ENCODE assay signal across 11 cellular contexts in the genomic region with DNA sequence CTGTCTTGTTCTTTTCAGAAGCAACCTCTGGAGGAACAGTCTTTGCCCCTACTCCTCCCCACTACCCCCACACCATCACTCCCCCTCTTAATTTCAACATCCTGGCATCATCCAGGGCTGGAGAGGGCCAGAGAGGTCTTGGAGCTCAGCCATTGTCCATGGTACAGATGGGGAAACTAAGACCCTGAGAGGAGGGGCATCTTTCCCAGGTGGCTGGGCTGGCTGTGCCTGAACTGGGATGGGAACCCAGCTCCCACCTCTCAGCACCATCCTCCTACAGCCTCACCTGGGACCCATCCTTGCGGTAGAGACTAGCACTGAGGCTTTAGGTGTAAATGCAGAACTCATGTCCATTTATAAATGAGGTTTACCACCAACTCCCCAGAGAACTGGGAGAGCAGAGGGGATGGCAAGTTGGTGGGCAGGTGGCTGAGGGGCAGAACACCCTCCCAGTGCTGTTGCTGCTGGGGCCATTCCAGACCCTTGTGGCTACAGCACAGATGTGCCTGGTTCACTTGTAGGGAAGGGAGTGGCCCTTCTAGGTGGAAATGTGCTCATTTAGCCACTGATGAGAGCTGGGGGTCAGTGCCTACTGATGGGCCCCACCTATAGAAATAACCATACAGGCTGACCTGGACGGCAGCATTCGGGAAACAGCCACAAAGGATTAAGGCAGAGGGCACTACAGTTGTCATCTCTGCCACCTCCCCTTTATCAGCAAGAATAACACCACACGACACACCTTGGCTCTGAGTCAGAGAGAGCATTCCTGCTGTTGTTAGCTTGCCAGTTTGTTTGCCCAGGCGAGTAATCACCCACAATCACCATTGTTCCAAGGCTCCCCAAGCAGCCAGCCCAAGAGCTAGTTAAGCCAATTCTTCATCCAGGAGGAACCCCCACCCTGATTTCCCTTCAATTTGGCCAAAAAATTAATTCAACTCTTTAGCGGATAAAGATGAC. TPM values are rescaled to one million over a fixed set of nuclear protein-coding genes. Genes with fewer than 3 reads are reported as not detected.
DNase-seq lines count a peak whose midpoint lies in the region; ATAC-seq and TF ChIP-seq lines count a peak whose summit lies in the region.
"Had no signal": no experiment of that assay in that cellular context is flagged by ENCODE, and none has a peak within 500 bp of the region (broad histone marks: within the 10 kb centered on the region; RNA-seq: fewer than 3 reads in every experiment).

No MANE protein-coding gene starts in this region.

- DNase-seq in HT-29 (ENCODE audit: low spot score) (peak; percentile 93), WTC11 (ENCODE audit: low spot score) (no peak), hepatocyte (ENCODE audit: low spot score) (peak; percentile 53), thyroid gland (peak; percentile 87 to 91), iPS-NIHi11 (ENCODE audit: low spot score) (no peak)
- DNase-seq: islet precursor cell; KBM-7; stimulated activated CD4-positive, alpha-beta T cell treated with anti-CD3 and anti-CD28 coated beads, Interleukin-1b, Interleukin-23, amount 100 ng/mL, for 48 hours had no signal

- intact Hi-C loops in thyroid gland (cut with DNase I) = no loop called here

- no peaks in the 10 kb centered on the region for H4K20me1 ChIP-seq in hepatocyte (ENCODE audit: insufficient read depth, poor library complexity, severe bottlenecking)

- no peaks in the 10 kb centered on the region for H3K79me2 ChIP-seq in hepatocyte

- H3K4me2 ChIP-seq in hepatocyte = peak overlapping the region; percentile 22

- H3K9me3 ChIP-seq in hepatocyte (ENCODE audit: low read depth) = peaks cover 9% of the 10 kb centered on the region
- H3K9me3 ChIP-seq in thyroid gland = no peaks in the 10 kb centered on the region

- CTCF ChIA-PET in WTC11 (lab: Charles Lee) = interaction anchor here (0.8 to 3.9 kb wide), 9 partner anchors 14 to 324 kb away, joined by 3 to 43 read pairs (median 10); no protein-coding TSS in a partner anchor

- ATAC-seq in WTC11 = no peak
- no peak for ATAC-seq in GM19324 (IDR thresholded peaks at IDR 0.05; ENCODE audit: low FRiP score, unreplicated experiment)
- no peak for ATAC-seq in GM21360 (IDR thresholded peaks at IDR 0.05; ENCODE audit: unreplicated experiment)

- peak overlapping the region; percentile 3; the same call in 1 of the 2 replicates for H3K27ac Mint-ChIP-seq in WTC11

- no peak overlapping the region; the same call in 1 of the 2 replicates for H3K4me3 Mint-ChIP-seq in WTC11

- H3K9me3 Mint-ChIP-seq in WTC11 = peaks cover 29% of the 10 kb centered on the region

- no peaks in the 10 kb centered on the region for H3K36me3 ChIP-seq in hepatocyte (replicated peaks; ENCODE audit: insufficient read depth, low read depth)
- H3K36me3 ChIP-seq in thyroid gland = no peaks in the 10 kb centered on the region

- POLR2A ChIA-PET in WTC11 (lab: Charles Lee) = interaction anchor here (0.9 kb wide), 1 partner anchor 24 kb away, joined by 3 read pairs; no protein-coding TSS in a partner anchor

- TF ChIP-seq POLR2A in thyroid gland (IDR thresholded peaks at IDR 0.05) = peak in 1 of 2 donors; percentile 78

- WGBS in hepatocyte (ENCODE audit: low lambda C conversion rate, missing lambda C conversion rate) = 55% methylated on average over 6 of the region's 6 CpGs
- WGBS in thyroid gland, 2 donors = 49 to 58% methylated on average over 6 of the region's 6 CpGs

- no peak overlapping the region for H3K4me3 ChIP-seq in hepatocyte
- H3K4me3 ChIP-seq in thyroid gland (replicated peaks in 1 of 3) = peak overlapping the region in 1 of 3 donors; percentile 57

- TF ChIP-seq CTCF in WTC11 (IDR thresholded peaks at IDR 0.05) (no peak), hepatocyte (IDR thresholded peaks at IDR 0.05; ENCODE audit: poor library complexity) (no peak), thyroid gland (IDR thresholded peaks at IDR 0.05) (no peak)

- H3K36me3 Mint-ChIP-seq in WTC11 = peaks cover 34% of the 10 kb centered on the region

- H3K4me1 ChIP-seq in hepatocyte (ENCODE audit: insufficient read depth) (peaks cover 7% of the 10 kb centered on the region), thyroid gland (peaks cover 36 to 54% of the 10 kb centered on the region in 2 donors)

- H3K27me3 Mint-ChIP-seq in WTC11 (ENCODE audit: low read depth) = peaks cover 64% of the 10 kb centered on the region

- H3K27ac ChIP-seq in hepatocyte (peak overlapping the region; percentile 90), thyroid gland (peak overlapping the region; percentile 94 to 98 (median 97))

- H3K27me3 ChIP-seq in hepatocyte = peaks cover 35% of the 10 kb centered on the region
- H3K27me3 ChIP-seq in thyroid gland = no peaks in the 10 kb centered on the region

- no peaks in the 10 kb centered on the region for H3K9me2 ChIP-seq in hepatocyte (replicated peaks; ENCODE audit: insufficient read depth)

- no peak overlapping the region for H2AFZ ChIP-seq in hepatocyte

- peaks cover 39% of the 10 kb centered on the region for H3K4me1 Mint-ChIP-seq in WTC11

TF ChIP-seq in WTC11, 78 proteins besides CTCF, POLR2A, EP300 and RAD21:
- TF ChIP-seq, protein P1, sequence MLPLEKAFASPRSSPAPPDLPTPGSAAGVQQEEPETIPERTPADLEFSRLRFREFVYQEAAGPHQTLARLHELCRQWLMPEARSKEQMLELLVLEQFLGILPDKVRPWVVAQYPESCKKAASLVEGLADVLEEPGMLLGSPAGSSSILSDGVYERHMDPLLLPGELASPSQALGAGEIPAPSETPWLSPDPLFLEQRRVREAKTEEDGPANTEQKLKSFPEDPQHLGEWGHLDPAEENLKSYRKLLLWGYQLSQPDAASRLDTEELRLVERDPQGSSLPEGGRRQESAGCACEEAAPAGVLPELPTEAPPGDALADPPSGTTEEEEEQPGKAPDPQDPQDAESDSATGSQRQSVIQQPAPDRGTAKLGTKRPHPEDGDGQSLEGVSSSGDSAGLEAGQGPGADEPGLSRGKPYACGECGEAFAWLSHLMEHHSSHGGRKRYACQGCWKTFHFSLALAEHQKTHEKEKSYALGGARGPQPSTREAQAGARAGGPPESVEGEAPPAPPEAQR (CRISPR knock-in tag; IDR thresholded peaks at IDR 0.05) = no peak
- TF ChIP-seq, protein P2, sequence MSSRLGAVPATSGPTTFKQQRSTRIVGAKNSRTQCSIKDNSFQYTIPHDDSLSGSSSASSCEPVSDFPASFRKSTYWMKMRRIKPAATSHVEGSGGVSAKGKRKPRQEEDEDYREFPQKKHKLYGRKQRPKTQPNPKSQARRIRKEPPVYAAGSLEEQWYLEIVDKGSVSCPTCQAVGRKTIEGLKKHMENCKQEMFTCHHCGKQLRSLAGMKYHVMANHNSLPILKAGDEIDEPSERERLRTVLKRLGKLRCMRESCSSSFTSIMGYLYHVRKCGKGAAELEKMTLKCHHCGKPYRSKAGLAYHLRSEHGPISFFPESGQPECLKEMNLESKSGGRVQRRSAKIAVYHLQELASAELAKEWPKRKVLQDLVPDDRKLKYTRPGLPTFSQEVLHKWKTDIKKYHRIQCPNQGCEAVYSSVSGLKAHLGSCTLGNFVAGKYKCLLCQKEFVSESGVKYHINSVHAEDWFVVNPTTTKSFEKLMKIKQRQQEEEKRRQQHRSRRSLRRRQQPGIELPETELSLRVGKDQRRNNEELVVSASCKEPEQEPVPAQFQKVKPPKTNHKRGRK (CRISPR knock-in tag; IDR thresholded peaks at IDR 0.05; ENCODE audit: borderline replicate concordance) = no peak
- TF ChIP-seq MXD4 (CRISPR knock-in tag; IDR thresholded peaks at IDR 0.05; ENCODE audit: borderline replicate concordance) = no peak
- TF ChIP-seq ZNF396 (CRISPR knock-in tag; IDR thresholded peaks at IDR 0.05; ENCODE audit: borderline replicate concordance) = no peak
- no peak for TF ChIP-seq NR3C1 (CRISPR knock-in tag; conservative IDR thresholded peaks at IDR 0.05; ENCODE audit: low read depth)

RNA-seq across cellular contexts. Expression of a gene that starts 2.1 kb away (rescaled TPM):
- 66.1 and 67.8 TPM in 2 replicates for total RNA-seq in HT-29 (2014; rRNA removed; shearing (Covaris generic))
- total RNA-seq in WTC11 (2021) (7.7 to 10.3 TPM (median 9.7 TPM) in 3 replicates), hepatocyte (10.0 and 12.3 TPM in 2 replicates), thyroid gland (100 to 1,000 TPM in 1 of 4 donors, 10 to 100 TPM in 3; 41.3 to 107 (median 58.6) TPM)
- polyA plus RNA-seq in hepatocyte = 5.6 and 6.7 TPM in 2 replicates
- total RNA-seq: activated CD8-positive, alpha-beta memory T cell treated with anti-CD3 and anti-CD28 coated beads for 36 hours had no signal

Comparison
In these comparisons a context has a peak if more than half of its experiments do, and no peak if none do; other contexts are left out.
1. DNase-seq: peak in HT-29 (single experiment), hepatocyte (single experiment) and thyroid gland (2 of 2); none in WTC11 (single experiment) and iPS-NIHi11 (single experiment).